Comparison of ENCODE assay signal across 8 cellular contexts in the genomic region with DNA sequence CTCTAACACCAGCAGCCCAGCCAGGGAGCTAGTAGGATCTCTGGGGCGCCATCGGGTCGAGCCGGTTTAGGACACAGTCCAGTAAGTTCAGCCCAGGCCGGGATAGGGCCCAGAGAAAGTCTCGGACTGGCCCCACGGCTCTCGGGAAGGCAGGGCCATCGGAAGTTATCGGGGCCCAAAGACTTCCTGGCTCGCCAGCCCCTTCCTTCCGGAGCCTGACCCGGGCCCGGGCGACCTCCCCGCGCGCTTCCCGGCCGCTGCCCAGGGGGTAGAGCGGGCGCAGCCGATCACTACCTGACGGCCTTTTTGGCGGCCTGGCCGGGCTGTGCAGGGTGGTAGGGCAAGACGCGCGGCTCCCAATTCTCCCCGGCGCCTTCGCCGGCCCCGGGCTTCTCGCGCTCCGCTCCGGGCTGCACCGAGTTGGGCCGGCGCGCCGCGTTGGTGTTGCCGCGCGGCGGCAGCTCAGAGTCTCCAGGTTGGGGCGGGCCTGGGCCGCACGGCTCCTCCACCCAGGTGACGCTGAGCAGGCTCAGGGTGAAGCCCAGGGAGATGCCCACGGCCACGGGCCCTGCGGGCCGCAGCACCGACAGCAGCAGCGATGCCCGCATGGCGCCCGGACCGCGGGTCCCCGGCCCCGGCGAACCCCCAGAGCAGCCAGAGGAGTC. TPM values are rescaled to one million over a fixed set of nuclear protein-coding genes. Genes with fewer than 3 reads are reported as not detected.
DNase-seq lines count a peak whose midpoint lies in the region; ATAC-seq and TF ChIP-seq lines count a peak whose summit lies in the region.

No MANE protein-coding gene starts in this region.

- TF ChIP-seq EP300 in upper lobe of left lung (IDR thresholded peaks at IDR 0.05), result no peak

- H3K4me2 ChIP-seq in OCI-LY1 (ENCODE audit: low read length), result peak overlapping the region; percentile 61

- H3K4me1 ChIP-seq in OCI-LY1 (ENCODE audit: insufficient read depth, low read length, severe bottlenecking) (peaks cover 13% of the 10 kb centered on the region), upper lobe of left lung (peaks cover 24 to 32% (median 26%) of the 10 kb centered on the region in 4 donors)

- ATAC-seq in GM18505 (IDR thresholded peaks at IDR 0.05; ENCODE audit: unreplicated experiment) (peak; percentile 36), HG02852 (IDR thresholded peaks at IDR 0.05; ENCODE audit: unreplicated experiment) (peak; percentile 34), memory B cell (ENCODE audit: low read depth) (peak; percentile 43), upper lobe of left lung (ENCODE audit: low FRiP score in 2 of 2) (peak; percentile 2 to 43)

- H3K79me2 ChIP-seq in OCI-LY1 (ENCODE audit: insufficient read depth, low read length), result no peaks in the 10 kb centered on the region

- H3K27me3 Mint-ChIP-seq in memory B cell, result peaks cover 34% of the 10 kb centered on the region

- H3K4me3 ChIP-seq in OCI-LY1 (ENCODE audit: low read depth, low read length, poor library complexity, severe bottlenecking) (peak overlapping the region; percentile 66), upper lobe of left lung (peak overlapping the region; percentile 77 to 82 (median 80))

- no peaks in the 10 kb centered on the region for H3K36me3 Mint-ChIP-seq in memory B cell

- H3K9me3 Mint-ChIP-seq in memory B cell, result no peaks in the 10 kb centered on the region

- H3K9me2 ChIP-seq in OCI-LY1 (ENCODE audit: low read depth, low read length), result no peaks in the 10 kb centered on the region

- no peaks in the 10 kb centered on the region for H3K9me3 ChIP-seq in OCI-LY1 (ENCODE audit: low read length)
- H3K9me3 ChIP-seq in upper lobe of left lung, result no peaks in the 10 kb centered on the region

- no peaks in the 10 kb centered on the region for H3F3A ChIP-seq in OCI-LY1 (ENCODE audit: insufficient read depth, low read length)

- H3K27ac ChIP-seq in OCI-LY1 (ENCODE audit: low read depth, low read length, poor library complexity, severe bottlenecking) (peak overlapping the region; percentile 44), upper lobe of left lung (peak overlapping the region; percentile 72 to 86 (median 80))

- H3K27me3 ChIP-seq in OCI-LY1 (ENCODE audit: insufficient read depth, low read length), result no peaks in the 10 kb centered on the region
- H3K27me3 ChIP-seq in upper lobe of left lung, result no peaks in the 10 kb centered on the region

- no peaks in the 10 kb centered on the region for H4K20me1 ChIP-seq in OCI-LY1 (ENCODE audit: insufficient read depth, low read length)

- peaks cover 11% of the 10 kb centered on the region; the same call in 1 of the 2 replicates for H3K36me3 ChIP-seq in OCI-LY1 (ENCODE audit: insufficient read depth, low read length)
- peaks cover 0 to 25% (median 17%) of the 10 kb centered on the region in 4 donors for H3K36me3 ChIP-seq in upper lobe of left lung

- no peak overlapping the region for H3K27ac Mint-ChIP-seq in memory B cell

- TF ChIP-seq POLR2A in GM18505 (IDR thresholded peaks at IDR 0.05; ENCODE audit: borderline replicate concordance, extremely low read depth, insufficient read depth, insufficient read length), result no peak
- no peak for TF ChIP-seq POLR2A in upper lobe of left lung (IDR thresholded peaks at IDR 0.05)

- 1% methylated on average over 13 to 16 of the region's 66 CpGs for WGBS in upper lobe of left lung, 2 donors

- no peak overlapping the region for H2AFZ ChIP-seq in OCI-LY1 (ENCODE audit: low read length)

- DNase-seq in AG20443 (ENCODE audit: low spot score) (peak; percentile 65), dedifferentiated amniotic fluid mesenchymal stem cell (ENCODE audit: extremely low spot score) (peak; percentile 18), memory B cell (ENCODE audit: low spot score in 2 of 2) (peak in 1 of 2 donors; percentile 72), upper lobe of left lung (peak in 1 of 2 donors; percentile 37), GOT3 (lab: John Stamatoyannopoulos, UW) (no peak)

- H3K4me3 Mint-ChIP-seq in memory B cell, result peak overlapping the region; percentile 73

- TF ChIP-seq CTCF in OCI-LY1 (IDR thresholded peaks at IDR 0.05; ENCODE audit: low read length), result no peak
- TF ChIP-seq CTCF in upper lobe of left lung (IDR thresholded peaks at IDR 0.05), result no peak

- H3K4me1 Mint-ChIP-seq in memory B cell, result peaks cover 9% of the 10 kb centered on the region

- H3K9ac ChIP-seq in OCI-LY1 (ENCODE audit: low read length), result peak overlapping the region; percentile 56

RNA-seq across cellular contexts. Expression of a gene that starts 0.5 kb away (rescaled TPM):
- total RNA-seq in upper lobe of left lung, result 100 to 1,000 TPM in 2 of 6 donors, 10 to 100 TPM in 4; 41.9 to 125 (median 60.2) TPM

RNA-seq across cellular contexts. Expression of a gene that starts 0.8 kb away (rescaled TPM):
- 10 to 100 TPM in 1 of 6 donors, 1 to 10 TPM in 5; 1.9 to 12.6 (median 4.2) TPM for total RNA-seq in upper lobe of left lung

RNA-seq across cellular contexts. Expression of a gene that starts 28.3 kb away (rescaled TPM):
- 100 to 1,000 TPM in 2 of 6 donors, 10 to 100 TPM in 4; 38.2 to 303 (median 67.4) TPM for total RNA-seq in upper lobe of left lung

RNA-seq across cellular contexts. Expression of a gene that starts 28.8 kb away (rescaled TPM):
- total RNA-seq in upper lobe of left lung, result under 1 TPM in 3 of 6 donors, not detected in 3; 0.20 to 0.34 (median 0.29) TPM

RNA-seq across cellular contexts. Expression of a gene that starts 29.0 kb away (rescaled TPM):
- 1 to 10 TPM in 1 of 6 donors, under 1 TPM in 2, not detected in 3; 0.24 to 7.3 (median 0.43) TPM for total RNA-seq in upper lobe of left lung
